In the genomic region with DNA sequence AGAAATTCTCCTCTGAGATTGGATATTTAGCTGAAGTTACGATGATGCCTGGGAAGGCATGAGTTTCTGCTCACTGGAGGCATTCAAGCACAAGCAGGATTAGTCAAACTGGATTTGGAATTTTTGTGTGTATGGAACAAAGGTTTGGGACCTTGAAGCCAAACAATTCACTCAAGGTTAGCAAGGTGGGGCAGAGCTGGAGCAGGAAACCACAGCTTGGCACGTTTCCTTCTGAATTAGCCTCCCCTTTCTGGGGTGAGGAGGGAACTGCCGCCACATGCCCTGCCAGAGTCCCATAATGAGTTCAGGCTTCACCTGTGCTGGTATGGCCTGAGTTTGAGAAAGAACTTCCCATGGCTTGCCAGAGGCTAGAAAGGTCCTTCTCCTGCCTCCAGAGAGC, we compare ENCODE assay signal across 26 cellular contexts.
"Had no signal": no experiment of that assay in that cellular context is flagged by ENCODE, and none has a peak within 500 bp of the region (broad histone marks: within the 10 kb centered on the region; RNA-seq: fewer than 3 reads in every experiment).

No MANE protein-coding gene starts in this region.

- H2AFZ ChIP-seq: parathyroid adenoma had no signal

- H3K36me3 Mint-ChIP-seq: natural killer cell treated with Interleukin-12 subunit alpha and Interleukin-12 subunit beta and Interleukin-15 and Interleukin-18, amount 100 ng/mL, for 72 hours had no signal

- ATAC-seq: activated CD4-positive, alpha-beta T cell treated with anti-CD3 and anti-CD28 coated beads for 36 hours; activated CD8-positive, alpha-beta memory T cell treated with anti-CD3 and anti-CD28 coated beads, Interleukin-2, amount 10 ng/mL, durations not matched to agents 7 days and 5 days; activated T-helper 17 cell treated with anti-CD3 and anti-CD28 coated beads, Interleukin-2, amount 50 U/mL, for 72 hours; effector memory CD8-positive, alpha-beta T cell; gastroesophageal sphincter; heart left ventricle; natural killer cell treated with Interleukin-12 subunit alpha and Interleukin-12 subunit beta and Interleukin-15 and Interleukin-18, amount 100 ng/mL, for 72 hours; sciatic nerve; stimulated activated effector memory CD8-positive, alpha-beta T cell treated with anti-CD3 and anti-CD28 coated beads, Interleukin-12 subunit alpha, Interleukin-12 subunit beta, amount 100 ng/mL, for 72 hours; WTC11 had no signal

- H3K4me1 ChIP-seq: parathyroid adenoma had no signal

- H3K4me2 ChIP-seq: smooth muscle cell had no signal

- H3K9ac ChIP-seq: parathyroid adenoma had no signal

- H3K9me3 Mint-ChIP-seq: activated T-helper 17 cell treated with anti-CD3 and anti-CD28 coated beads, Interleukin-2, amount 50 U/mL, for 72 hours; dendritic cell treated with granulocyte-macrophage colony-stimulating factor and Interleukin-4, amounts not matched to agents 40 ng/mL and 50 ng/mL, for 4 days; effector memory CD8-positive, alpha-beta T cell; natural killer cell treated with Interleukin-12 subunit alpha and Interleukin-12 subunit beta and Interleukin-15 and Interleukin-18, amount 100 ng/mL, for 72 hours; stimulated activated effector memory CD8-positive, alpha-beta T cell treated with anti-CD3 and anti-CD28 coated beads, Interleukin-12 subunit alpha, Interleukin-12 subunit beta, amount 100 ng/mL, for 72 hours; T-helper 2 cell treated with Interferon-gamma antibody and Interleukin-4, amounts not matched to agents 5 μg/mL and 100 μg/mL, for 36 hours had no signal

- H3K9me3 ChIP-seq: ascending aorta, gastroesophageal sphincter, heart left ventricle, neutrophil, stomach had no signal

- H3K4me3 Mint-ChIP-seq: activated CD4-positive, alpha-beta memory T cell treated with anti-CD3 and anti-CD28 coated beads, Interleukin-2, amount 10 ng/mL, durations not matched to agents 7 days and 5 days; activated CD4-positive, alpha-beta T cell treated with anti-CD3 and anti-CD28 coated beads for 36 hours; activated CD8-positive, alpha-beta memory T cell treated with anti-CD3 and anti-CD28 coated beads, Interleukin-2, amount 10 ng/mL, durations not matched to agents 7 days and 5 days; activated T-helper 17 cell treated with anti-CD3 and anti-CD28 coated beads, Interleukin-2, amount 50 U/mL, for 72 hours; dendritic cell treated with granulocyte-macrophage colony-stimulating factor and Interleukin-4, amounts not matched to agents 40 ng/mL and 50 ng/mL, for 4 days; effector memory CD8-positive, alpha-beta T cell; natural killer cell treated with Interleukin-12 subunit alpha and Interleukin-12 subunit beta and Interleukin-15 and Interleukin-18, amount 100 ng/mL, for 72 hours; stimulated activated effector memory CD8-positive, alpha-beta T cell treated with anti-CD3 and anti-CD28 coated beads, Interleukin-12 subunit alpha, Interleukin-12 subunit beta, amount 100 ng/mL, for 72 hours; T-helper 2 cell treated with Interferon-gamma antibody and Interleukin-4, amounts not matched to agents 5 μg/mL and 100 μg/mL, for 36 hours; WTC11 had no signal

- H3K27ac ChIP-seq: ascending aorta, cardiac muscle cell, epithelial cell of prostate, gastroesophageal sphincter, heart left ventricle, neutrophil, parathyroid adenoma, stomach had no signal

- H3K27me3 ChIP-seq: ascending aorta, cardiac muscle cell, gastroesophageal sphincter, heart left ventricle, neutrophil, stomach had no signal

- H3K79me2 ChIP-seq: parathyroid adenoma had no signal

- H3K27ac Mint-ChIP-seq: activated CD4-positive, alpha-beta memory T cell treated with anti-CD3 and anti-CD28 coated beads, Interleukin-2, amount 10 ng/mL, durations not matched to agents 7 days and 5 days; activated CD4-positive, alpha-beta T cell treated with anti-CD3 and anti-CD28 coated beads for 36 hours; activated CD8-positive, alpha-beta memory T cell treated with anti-CD3 and anti-CD28 coated beads, Interleukin-2, amount 10 ng/mL, durations not matched to agents 7 days and 5 days; activated T-helper 17 cell treated with anti-CD3 and anti-CD28 coated beads, Interleukin-2, amount 50 U/mL, for 72 hours; dendritic cell treated with granulocyte-macrophage colony-stimulating factor and Interleukin-4, amounts not matched to agents 40 ng/mL and 50 ng/mL, for 4 days; stimulated activated effector memory CD8-positive, alpha-beta T cell treated with anti-CD3 and anti-CD28 coated beads, Interleukin-12 subunit alpha, Interleukin-12 subunit beta, amount 100 ng/mL, for 72 hours; T-helper 2 cell treated with Interferon-gamma antibody and Interleukin-4, amounts not matched to agents 5 μg/mL and 100 μg/mL, for 36 hours; WTC11 had no signal

- H3K27me3 Mint-ChIP-seq: activated CD4-positive, alpha-beta memory T cell treated with anti-CD3 and anti-CD28 coated beads, Interleukin-2, amount 10 ng/mL, durations not matched to agents 7 days and 5 days; activated CD4-positive, alpha-beta T cell treated with anti-CD3 and anti-CD28 coated beads for 36 hours; activated CD8-positive, alpha-beta memory T cell treated with anti-CD3 and anti-CD28 coated beads, Interleukin-2, amount 10 ng/mL, durations not matched to agents 7 days and 5 days; activated T-helper 17 cell treated with anti-CD3 and anti-CD28 coated beads, Interleukin-2, amount 50 U/mL, for 72 hours; dendritic cell treated with granulocyte-macrophage colony-stimulating factor and Interleukin-4, amounts not matched to agents 40 ng/mL and 50 ng/mL, for 4 days; effector memory CD8-positive, alpha-beta T cell; natural killer cell treated with Interleukin-12 subunit alpha and Interleukin-12 subunit beta and Interleukin-15 and Interleukin-18, amount 100 ng/mL, for 72 hours had no signal

- DNase-seq: activated CD4-positive, alpha-beta memory T cell treated with anti-CD3 and anti-CD28 coated beads, Interleukin-2, amount 10 ng/mL, durations not matched to agents 7 days and 5 days; activated CD4-positive, alpha-beta T cell treated with anti-CD3 and anti-CD28 coated beads for 36 hours; activated CD8-positive, alpha-beta memory T cell treated with anti-CD3 and anti-CD28 coated beads, Interleukin-2, amount 10 ng/mL, durations not matched to agents 7 days and 5 days; activated naive CD4-positive, alpha-beta T cell; activated T-cell treated with anti-CD3 and anti-CD28 coated beads, Interleukin-2, amount 50 U/mL, for 1 hour; effector memory CD8-positive, alpha-beta T cell; heart left ventricle; kidney glomerular epithelial cell; stimulated activated CD4-positive, alpha-beta T cell treated with anti-CD3 and anti-CD28 coated beads, Interleukin-4, amount 100 ng/mL, for 24 hours; stomach; SW 1271; trophoblast cell had no signal

- H3K36me3 ChIP-seq: ascending aorta, cardiac muscle cell, gastroesophageal sphincter, heart left ventricle, neutrophil, stomach had no signal

- H3K4me3 ChIP-seq: ascending aorta, cardiac muscle cell, gastroesophageal sphincter, heart left ventricle, smooth muscle cell, stomach had no signal
